Comparison of ENCODE assay signal across 1 cellular context in the genomic region with DNA sequence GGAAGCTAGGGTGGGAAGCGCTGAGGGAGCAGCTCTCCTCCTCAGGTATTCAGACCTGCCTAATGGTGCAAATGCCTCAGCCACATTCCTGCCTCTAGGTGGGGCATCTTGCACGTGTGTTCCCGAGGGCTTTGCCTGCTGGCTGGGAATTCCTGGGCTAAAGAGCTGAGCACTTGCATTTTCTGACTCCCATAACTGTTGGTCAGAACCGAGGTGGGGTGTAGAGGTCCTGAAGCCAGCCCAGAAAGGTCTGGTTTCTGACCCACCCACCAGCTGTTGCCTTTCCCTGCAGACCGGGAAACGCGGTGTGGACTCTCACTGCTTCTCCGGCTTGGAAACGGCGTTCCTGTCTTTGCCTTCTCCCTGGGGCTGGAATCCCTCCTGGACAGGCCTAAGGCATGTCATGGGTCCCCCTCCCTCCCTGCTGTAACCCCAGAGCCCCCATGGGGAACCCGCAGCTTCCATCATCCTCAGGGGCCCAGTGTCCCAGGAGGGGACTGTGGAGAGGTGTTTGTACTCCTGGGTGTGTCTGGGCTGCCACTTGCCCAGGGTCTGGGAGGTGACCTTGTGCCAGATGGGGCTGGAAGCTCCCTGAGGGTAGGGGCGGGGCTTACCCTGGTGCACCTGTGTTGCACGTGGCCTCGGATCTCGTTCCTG.
A peak's percentile ranks its signal among the peaks of the same experiment; 100 is the strongest.
TF ChIP-seq lines count a peak whose summit lies in the region.

No MANE protein-coding gene starts in this region.

TF ChIP-seq in HepG2, 621 proteins besides CTCF, POLR2A, EP300 and RAD21 (continued from another document and continues in another):
- TF ChIP-seq, protein P1, sequence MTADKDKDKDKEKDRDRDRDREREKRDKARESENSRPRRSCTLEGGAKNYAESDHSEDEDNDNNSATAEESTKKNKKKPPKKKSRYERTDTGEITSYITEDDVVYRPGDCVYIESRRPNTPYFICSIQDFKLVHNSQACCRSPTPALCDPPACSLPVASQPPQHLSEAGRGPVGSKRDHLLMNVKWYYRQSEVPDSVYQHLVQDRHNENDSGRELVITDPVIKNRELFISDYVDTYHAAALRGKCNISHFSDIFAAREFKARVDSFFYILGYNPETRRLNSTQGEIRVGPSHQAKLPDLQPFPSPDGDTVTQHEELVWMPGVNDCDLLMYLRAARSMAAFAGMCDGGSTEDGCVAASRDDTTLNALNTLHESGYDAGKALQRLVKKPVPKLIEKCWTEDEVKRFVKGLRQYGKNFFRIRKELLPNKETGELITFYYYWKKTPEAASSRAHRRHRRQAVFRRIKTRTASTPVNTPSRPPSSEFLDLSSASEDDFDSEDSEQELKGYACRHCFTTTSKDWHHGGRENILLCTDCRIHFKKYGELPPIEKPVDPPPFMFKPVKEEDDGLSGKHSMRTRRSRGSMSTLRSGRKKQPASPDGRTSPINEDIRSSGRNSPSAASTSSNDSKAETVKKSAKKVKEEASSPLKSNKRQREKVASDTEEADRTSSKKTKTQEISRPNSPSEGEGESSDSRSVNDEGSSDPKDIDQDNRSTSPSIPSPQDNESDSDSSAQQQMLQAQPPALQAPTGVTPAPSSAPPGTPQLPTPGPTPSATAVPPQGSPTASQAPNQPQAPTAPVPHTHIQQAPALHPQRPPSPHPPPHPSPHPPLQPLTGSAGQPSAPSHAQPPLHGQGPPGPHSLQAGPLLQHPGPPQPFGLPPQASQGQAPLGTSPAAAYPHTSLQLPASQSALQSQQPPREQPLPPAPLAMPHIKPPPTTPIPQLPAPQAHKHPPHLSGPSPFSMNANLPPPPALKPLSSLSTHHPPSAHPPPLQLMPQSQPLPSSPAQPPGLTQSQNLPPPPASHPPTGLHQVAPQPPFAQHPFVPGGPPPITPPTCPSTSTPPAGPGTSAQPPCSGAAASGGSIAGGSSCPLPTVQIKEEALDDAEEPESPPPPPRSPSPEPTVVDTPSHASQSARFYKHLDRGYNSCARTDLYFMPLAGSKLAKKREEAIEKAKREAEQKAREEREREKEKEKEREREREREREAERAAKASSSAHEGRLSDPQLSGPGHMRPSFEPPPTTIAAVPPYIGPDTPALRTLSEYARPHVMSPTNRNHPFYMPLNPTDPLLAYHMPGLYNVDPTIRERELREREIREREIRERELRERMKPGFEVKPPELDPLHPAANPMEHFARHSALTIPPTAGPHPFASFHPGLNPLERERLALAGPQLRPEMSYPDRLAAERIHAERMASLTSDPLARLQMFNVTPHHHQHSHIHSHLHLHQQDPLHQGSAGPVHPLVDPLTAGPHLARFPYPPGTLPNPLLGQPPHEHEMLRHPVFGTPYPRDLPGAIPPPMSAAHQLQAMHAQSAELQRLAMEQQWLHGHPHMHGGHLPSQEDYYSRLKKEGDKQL (CRISPR knock-in tag; IDR thresholded peaks at IDR 0.05; ENCODE audit: low read depth): no peak
- TF ChIP-seq ZNF772 (CRISPR knock-in tag; IDR thresholded peaks at IDR 0.05): 0 out of 2 replicates have a peak, but pooled peaks have one; percentile 32
- no peak for TF ChIP-seq ZNF839 (CRISPR knock-in tag; IDR thresholded peaks at IDR 0.05; ENCODE audit: borderline replicate concordance)
- no peak for TF ChIP-seq NFATC3 (CRISPR knock-in tag; IDR thresholded peaks at IDR 0.05)
- no peak for TF ChIP-seq KLF12 (CRISPR knock-in tag; IDR thresholded peaks at IDR 0.05; ENCODE audit: borderline replicate concordance)
- no peak; the same call in 1 of the 2 replicates for TF ChIP-seq ZNF12 (CRISPR knock-in tag; IDR thresholded peaks at IDR 0.05)
- TF ChIP-seq, protein P2, sequence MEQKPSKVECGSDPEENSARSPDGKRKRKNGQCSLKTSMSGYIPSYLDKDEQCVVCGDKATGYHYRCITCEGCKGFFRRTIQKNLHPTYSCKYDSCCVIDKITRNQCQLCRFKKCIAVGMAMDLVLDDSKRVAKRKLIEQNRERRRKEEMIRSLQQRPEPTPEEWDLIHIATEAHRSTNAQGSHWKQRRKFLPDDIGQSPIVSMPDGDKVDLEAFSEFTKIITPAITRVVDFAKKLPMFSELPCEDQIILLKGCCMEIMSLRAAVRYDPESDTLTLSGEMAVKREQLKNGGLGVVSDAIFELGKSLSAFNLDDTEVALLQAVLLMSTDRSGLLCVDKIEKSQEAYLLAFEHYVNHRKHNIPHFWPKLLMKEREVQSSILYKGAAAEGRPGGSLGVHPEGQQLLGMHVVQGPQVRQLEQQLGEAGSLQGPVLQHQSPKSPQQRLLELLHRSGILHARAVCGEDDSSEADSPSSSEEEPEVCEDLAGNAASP (CRISPR knock-in tag; IDR thresholded peaks at IDR 0.05; ENCODE audit: borderline replicate concordance): peak; percentile 46; the same call in 1 of the 2 replicates
- TF ChIP-seq ZNF614 (CRISPR knock-in tag; IDR thresholded peaks at IDR 0.05; ENCODE audit: borderline replicate concordance): 0 out of 2 replicates have a peak, but pooled peaks have one; percentile 28
- TF ChIP-seq, protein P3, sequence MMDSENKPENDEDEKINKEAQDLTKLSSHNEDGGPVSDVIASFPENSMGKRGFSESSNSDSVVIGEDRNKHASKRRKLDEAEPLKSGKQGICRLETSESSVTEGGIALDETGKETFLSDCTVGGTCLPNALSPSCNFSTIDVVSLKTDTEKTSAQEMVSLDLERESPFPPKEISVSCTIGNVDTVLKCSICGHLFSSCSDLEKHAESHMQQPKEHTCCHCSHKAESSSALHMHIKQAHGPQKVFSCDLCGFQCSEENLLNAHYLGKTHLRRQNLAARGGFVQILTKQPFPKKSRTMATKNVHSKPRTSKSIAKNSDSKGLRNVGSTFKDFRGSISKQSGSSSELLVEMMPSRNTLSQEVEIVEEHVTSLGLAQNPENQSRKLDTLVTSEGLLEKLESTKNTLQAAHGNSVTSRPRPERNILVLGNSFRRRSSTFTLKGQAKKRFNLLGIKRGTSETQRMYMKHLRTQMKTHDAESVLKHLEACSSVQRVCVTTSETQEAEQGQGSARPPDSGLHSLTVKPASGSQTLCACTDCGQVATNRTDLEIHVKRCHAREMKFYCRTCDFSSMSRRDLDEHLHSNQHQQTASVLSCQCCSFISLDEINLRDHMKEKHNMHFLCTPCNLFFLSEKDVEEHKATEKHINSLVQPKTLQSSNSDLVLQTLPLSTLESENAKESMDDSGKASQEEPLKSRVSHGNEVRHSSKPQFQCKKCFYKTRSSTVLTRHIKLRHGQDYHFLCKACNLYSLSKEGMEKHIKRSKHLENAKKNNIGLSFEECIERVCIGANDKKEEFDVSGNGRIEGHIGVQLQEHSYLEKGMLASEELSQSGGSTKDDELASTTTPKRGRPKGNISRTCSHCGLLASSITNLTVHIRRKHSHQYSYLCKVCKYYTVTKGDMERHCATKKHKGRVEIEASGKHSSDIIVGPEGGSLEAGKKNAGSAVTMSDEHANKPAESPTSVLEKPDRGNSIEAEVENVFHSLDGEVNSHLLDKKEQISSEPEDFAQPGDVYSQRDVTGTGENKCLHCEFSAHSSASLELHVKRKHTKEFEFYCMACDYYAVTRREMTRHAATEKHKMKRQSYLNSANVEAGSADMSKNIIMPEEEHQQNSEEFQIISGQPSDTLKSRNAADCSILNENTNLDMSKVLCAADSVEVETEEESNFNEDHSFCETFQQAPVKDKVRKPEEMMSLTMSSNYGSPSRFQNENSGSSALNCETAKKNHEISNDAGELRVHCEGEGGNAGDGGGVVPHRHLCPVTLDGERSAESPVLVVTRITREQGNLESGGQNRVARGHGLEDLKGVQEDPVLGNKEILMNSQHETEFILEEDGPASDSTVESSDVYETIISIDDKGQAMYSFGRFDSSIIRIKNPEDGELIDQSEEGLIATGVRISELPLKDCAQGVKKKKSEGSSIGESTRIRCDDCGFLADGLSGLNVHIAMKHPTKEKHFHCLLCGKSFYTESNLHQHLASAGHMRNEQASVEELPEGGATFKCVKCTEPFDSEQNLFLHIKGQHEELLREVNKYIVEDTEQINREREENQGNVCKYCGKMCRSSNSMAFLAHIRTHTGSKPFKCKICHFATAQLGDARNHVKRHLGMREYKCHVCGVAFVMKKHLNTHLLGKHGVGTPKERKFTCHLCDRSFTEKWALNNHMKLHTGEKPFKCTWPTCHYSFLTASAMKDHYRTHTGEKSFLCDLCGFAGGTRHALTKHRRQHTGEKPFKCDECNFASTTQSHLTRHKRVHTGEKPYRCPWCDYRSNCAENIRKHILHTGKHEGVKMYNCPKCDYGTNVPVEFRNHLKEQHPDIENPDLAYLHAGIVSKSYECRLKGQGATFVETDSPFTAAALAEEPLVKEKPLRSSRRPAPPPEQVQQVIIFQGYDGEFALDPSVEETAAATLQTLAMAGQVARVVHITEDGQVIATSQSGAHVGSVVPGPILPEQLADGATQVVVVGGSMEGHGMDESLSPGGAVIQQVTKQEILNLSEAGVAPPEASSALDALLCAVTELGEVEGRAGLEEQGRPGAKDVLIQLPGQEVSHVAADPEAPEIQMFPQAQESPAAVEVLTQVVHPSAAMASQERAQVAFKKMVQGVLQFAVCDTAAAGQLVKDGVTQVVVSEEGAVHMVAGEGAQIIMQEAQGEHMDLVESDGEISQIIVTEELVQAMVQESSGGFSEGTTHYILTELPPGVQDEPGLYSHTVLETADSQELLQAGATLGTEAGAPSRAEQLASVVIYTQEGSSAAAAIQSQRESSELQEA (CRISPR knock-in tag; IDR thresholded peaks at IDR 0.05; ENCODE audit: not compliant biosample characterization): no peak
- TF ChIP-seq ATF1 (CRISPR knock-in tag; IDR thresholded peaks at IDR 0.05): no peak
- no peak for TF ChIP-seq NFIC (IDR thresholded peaks at IDR 0.05; ENCODE audit: low read length)
- no peak for TF ChIP-seq ZSCAN9 (CRISPR knock-in tag; IDR thresholded peaks at IDR 0.05; ENCODE audit: borderline replicate concordance)
- TF ChIP-seq AKAP8 (CRISPR knock-in tag; IDR thresholded peaks at IDR 0.05): no peak
- TF ChIP-seq ZNF138 (CRISPR knock-in tag; IDR thresholded peaks at IDR 0.05; ENCODE audit: low read depth): no peak
- no peak for TF ChIP-seq SIN3A (IDR thresholded peaks at IDR 0.05; ENCODE audit: borderline replicate concordance, low read depth, low read length)
- no peak for TF ChIP-seq SALL2 (CRISPR knock-in tag; IDR thresholded peaks at IDR 0.05)
- TF ChIP-seq ZNF207 (IDR thresholded peaks at IDR 0.05; ENCODE audit: borderline replicate concordance): no peak
- TF ChIP-seq, protein P4, sequence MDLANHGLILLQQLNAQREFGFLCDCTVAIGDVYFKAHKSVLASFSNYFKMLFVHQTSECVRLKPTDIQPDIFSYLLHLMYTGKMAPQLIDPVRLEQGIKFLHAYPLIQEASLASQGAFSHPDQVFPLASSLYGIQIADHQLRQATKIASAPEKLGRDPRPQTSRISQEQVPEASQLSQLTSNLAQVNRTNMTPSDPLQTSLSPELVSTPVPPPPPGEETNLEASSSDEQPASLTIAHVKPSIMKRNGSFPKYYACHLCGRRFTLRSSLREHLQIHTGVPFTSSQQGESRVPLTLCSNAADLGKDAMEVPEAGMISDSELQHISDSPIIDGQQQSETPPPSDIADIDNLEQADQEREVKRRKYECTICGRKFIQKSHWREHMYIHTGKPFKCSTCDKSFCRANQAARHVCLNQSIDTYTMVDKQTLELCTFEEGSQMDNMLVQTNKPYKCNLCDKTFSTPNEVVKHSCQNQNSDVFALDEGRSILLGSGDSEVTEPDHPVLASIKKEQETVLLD (CRISPR knock-in tag; IDR thresholded peaks at IDR 0.05; ENCODE audit: low read depth): no peak
- TF ChIP-seq SOX13 (IDR thresholded peaks at IDR 0.05): no peak
- peak in 1 of 2 experiments; percentile 18; a peak in 1 of 4 replicates for TF ChIP-seq SOX13 (CRISPR knock-in tag; conservative IDR thresholded peaks at IDR 0.05 in 1 of 2, IDR thresholded peaks at IDR 0.05 in 1 of 2)
- TF ChIP-seq CBX5 (CRISPR knock-in tag; IDR thresholded peaks at IDR 0.05; ENCODE audit: borderline replicate concordance): peak; percentile 76; the same call in 1 of the 2 replicates
- TF ChIP-seq ZNF510 (CRISPR knock-in tag; IDR thresholded peaks at IDR 0.05; ENCODE audit: low read depth): no peak
- TF ChIP-seq, protein P5, sequence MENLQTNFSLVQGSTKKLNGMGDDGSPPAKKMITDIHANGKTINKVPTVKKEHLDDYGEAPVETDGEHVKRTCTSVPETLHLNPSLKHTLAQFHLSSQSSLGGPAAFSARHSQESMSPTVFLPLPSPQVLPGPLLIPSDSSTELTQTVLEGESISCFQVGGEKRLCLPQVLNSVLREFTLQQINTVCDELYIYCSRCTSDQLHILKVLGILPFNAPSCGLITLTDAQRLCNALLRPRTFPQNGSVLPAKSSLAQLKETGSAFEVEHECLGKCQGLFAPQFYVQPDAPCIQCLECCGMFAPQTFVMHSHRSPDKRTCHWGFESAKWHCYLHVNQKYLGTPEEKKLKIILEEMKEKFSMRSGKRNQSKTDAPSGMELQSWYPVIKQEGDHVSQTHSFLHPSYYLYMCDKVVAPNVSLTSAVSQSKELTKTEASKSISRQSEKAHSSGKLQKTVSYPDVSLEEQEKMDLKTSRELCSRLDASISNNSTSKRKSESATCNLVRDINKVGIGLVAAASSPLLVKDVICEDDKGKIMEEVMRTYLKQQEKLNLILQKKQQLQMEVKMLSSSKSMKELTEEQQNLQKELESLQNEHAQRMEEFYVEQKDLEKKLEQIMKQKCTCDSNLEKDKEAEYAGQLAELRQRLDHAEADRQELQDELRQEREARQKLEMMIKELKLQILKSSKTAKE (CRISPR knock-in tag; IDR thresholded peaks at IDR 0.05; ENCODE audit: borderline replicate concordance): no peak
- TF ChIP-seq, protein P6, sequence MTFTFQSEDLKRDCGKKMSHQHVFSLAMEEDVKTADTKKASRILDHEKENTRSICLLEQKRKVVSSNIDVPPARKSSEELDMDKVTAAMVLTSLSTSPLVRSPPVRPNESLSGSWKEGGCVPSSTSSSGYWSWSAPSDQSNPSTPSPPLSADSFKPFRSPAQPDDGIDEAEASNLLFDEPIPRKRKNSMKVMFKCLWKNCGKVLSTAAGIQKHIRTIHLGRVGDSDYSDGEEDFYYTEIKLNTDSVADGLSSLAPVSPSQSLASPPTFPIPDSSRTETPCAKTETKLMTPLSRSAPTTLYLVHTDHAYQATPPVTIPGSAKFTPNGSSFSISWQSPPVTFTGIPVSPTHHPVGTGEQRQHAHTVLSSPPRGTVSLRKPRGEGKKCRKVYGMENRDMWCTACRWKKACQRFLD (CRISPR knock-in tag; IDR thresholded peaks at IDR 0.05; ENCODE audit: borderline replicate concordance): no peak
- no peak for TF ChIP-seq MTA1 (CRISPR knock-in tag; IDR thresholded peaks at IDR 0.05; ENCODE audit: borderline replicate concordance)
- no peak for TF ChIP-seq GTF3A (CRISPR knock-in tag; conservative IDR thresholded peaks at IDR 0.05)
- no peak for TF ChIP-seq NFYB (CRISPR knock-in tag; IDR thresholded peaks at IDR 0.05)
- no peak for TF ChIP-seq NCOA1 (CRISPR knock-in tag; IDR thresholded peaks at IDR 0.05)
- no peak for TF ChIP-seq ZNF354B (CRISPR knock-in tag; IDR thresholded peaks at IDR 0.05)
- TF ChIP-seq ZNF350 (CRISPR knock-in tag; IDR thresholded peaks at IDR 0.05; ENCODE audit: borderline replicate concordance, low read depth): 0 out of 2 replicates have a peak, but pooled peaks have one; percentile 25
- TF ChIP-seq ZNF331 (CRISPR knock-in tag; IDR thresholded peaks at IDR 0.05): peak; percentile 83
- no peak for TF ChIP-seq ZNF75D (CRISPR knock-in tag; IDR thresholded peaks at IDR 0.05; ENCODE audit: borderline replicate concordance)
- TF ChIP-seq, protein P7, sequence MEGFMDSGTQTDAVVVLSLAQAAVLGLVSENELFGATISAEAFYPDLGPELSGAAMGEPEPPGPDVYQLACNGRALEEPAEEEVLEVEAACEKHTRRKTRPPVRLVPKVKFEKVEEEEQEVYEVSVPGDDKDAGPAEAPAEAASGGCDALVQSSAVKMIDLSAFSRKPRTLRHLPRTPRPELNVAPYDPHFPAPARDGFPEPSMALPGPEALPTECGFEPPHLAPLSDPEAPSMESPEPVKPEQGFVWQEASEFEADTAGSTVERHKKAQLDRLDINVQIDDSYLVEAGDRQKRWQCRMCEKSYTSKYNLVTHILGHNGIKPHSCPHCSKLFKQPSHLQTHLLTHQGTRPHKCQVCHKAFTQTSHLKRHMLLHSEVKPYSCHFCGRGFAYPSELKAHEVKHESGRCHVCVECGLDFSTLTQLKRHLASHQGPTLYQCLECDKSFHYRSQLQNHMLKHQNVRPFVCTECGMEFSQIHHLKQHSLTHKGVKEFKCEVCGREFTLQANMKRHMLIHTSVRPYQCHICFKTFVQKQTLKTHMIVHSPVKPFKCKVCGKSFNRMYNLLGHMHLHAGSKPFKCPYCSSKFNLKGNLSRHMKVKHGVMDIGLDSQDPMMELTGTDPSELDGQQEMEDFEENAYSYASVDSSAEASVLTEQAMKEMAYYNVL (CRISPR knock-in tag; IDR thresholded peaks at IDR 0.05; ENCODE audit: borderline replicate concordance): 0 out of 2 replicates have a peak, but pooled peaks have one; percentile 26
